In the genomic region with DNA sequence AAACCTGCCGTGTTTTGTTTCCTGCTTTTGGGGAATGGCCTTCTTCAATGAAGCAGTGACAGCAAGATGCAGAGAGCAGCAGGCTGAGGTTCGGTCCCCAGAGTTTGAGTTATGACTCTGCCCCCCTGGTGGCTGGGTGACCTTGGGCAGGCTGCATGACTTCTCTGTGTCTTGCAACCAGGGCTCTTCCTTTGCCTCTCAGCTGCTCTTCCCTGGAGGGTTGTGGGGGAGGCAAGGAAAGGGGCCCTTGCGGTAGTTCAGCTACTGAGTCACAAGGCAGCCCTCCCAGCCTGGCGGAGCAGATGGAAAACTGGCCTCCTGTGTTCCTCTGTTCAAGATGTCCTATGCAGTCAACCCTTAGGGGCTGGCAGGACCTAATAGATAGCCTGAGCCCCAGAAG, we compare ENCODE assay signal across 8 cellular contexts. TPM values are rescaled to one million over a fixed set of nuclear protein-coding genes. Genes with fewer than 3 reads are reported as not detected.
DNase-seq lines count a peak whose midpoint lies in the region; ATAC-seq and TF ChIP-seq lines count a peak whose summit lies in the region.

No MANE protein-coding gene starts in this region.

- TF ChIP-seq CTCF in type B pancreatic cell (conservative IDR thresholded peaks at IDR 0.05), result peak; percentile 66

- H3K27ac Mint-ChIP-seq in type B pancreatic cell, result no peak overlapping the region

- DNase-seq in Right ventricle myocardium superior, result peak; percentile 45
- no peak for DNase-seq in Right ventricle myocardium inferior (ENCODE audit: missing footprints)
- peak; percentile 31 for DNase-seq in OCI-M1 (lab: John Stamatoyannopoulos, UW)
- peak; percentile 37 for DNase-seq in activated naive CD4-positive, alpha-beta T cell treated with anti-CD3 and anti-CD28 coated beads, Interleukin-2, amount 50 U/mL, for 16 hours
- DNase-seq in left lobe of liver (ENCODE audit: low spot score), result no peak
- no peak for DNase-seq in type B pancreatic cell (ENCODE audit: extremely low spot score, unreplicated experiment)
- no peak for DNase-seq in putamen (ENCODE audit: low spot score)

- intact Hi-C loops in Right ventricle myocardium superior (cut with DNase I), result no loop called here
- intact Hi-C loops in Right ventricle myocardium inferior (cut with DNase I), result no loop called here

- no peaks in the 10 kb centered on the region for H3K36me3 Mint-ChIP-seq in type B pancreatic cell

- H3K4me1 Mint-ChIP-seq in type B pancreatic cell (ENCODE audit: unreplicated experiment), result peaks cover 10% of the 10 kb centered on the region

- H3K4me3 Mint-ChIP-seq in type B pancreatic cell, result no peak overlapping the region

- no peak for ATAC-seq in Right ventricle myocardium superior (ENCODE audit: poor library complexity)
- no peak for ATAC-seq in Right ventricle myocardium inferior
- ATAC-seq in left lobe of liver, result peak; percentile 91
- no peak for ATAC-seq in HG03457 (IDR thresholded peaks at IDR 0.05; ENCODE audit: unreplicated experiment)

- H3K9me3 Mint-ChIP-seq in type B pancreatic cell, result no peaks in the 10 kb centered on the region

- peaks cover 25% of the 10 kb centered on the region for H3K27me3 Mint-ChIP-seq in type B pancreatic cell

RNA-seq across cellular contexts. Expression of gene CTXND1, which starts 17.1 kb away (rescaled TPM):
- total RNA-seq in Right ventricle myocardium superior, result 0.94 TPM
- 1.7 TPM for total RNA-seq in Right ventricle myocardium inferior
- total RNA-seq in left lobe of liver, result 4.5 TPM
- total RNA-seq in type B pancreatic cell (ENCODE audit: low replicate concordance), result 1.1 and 2.7 TPM in 2 replicates

Comparison
In these comparisons a context has a peak if more than half of its experiments do, and no peak if none do; other contexts are left out.
1. DNase-seq: peak in Right ventricle myocardium superior (single experiment), OCI-M1 (single experiment) and activated naive CD4-positive, alpha-beta T cell treated with anti-CD3 and anti-CD28 coated beads, Interleukin-2, amount 50 U/mL, for 16 hours (single experiment); none in Right ventricle myocardium inferior (single experiment), left lobe of liver (single experiment), type B pancreatic cell (single experiment) and putamen (single experiment).